2 cellular contexts compared by ENCODE assay signal in genomic region chr3:54720604-54721003, GRCh38.
TF ChIP-seq lines count a peak whose summit lies in the region.

No MANE protein-coding gene starts in this region.

TF ChIP-seq in HepG2, 621 proteins besides CTCF, POLR2A, EP300 and RAD21 (continued from another document):
- TF ChIP-seq ZNF687 (CRISPR knock-in tag; IDR thresholded peaks at IDR 0.05) (no peak), ZNF564 (CRISPR knock-in tag; IDR thresholded peaks at IDR 0.05) (no peak), ZBTB3 (CRISPR knock-in tag; IDR thresholded peaks at IDR 0.05; ENCODE audit: borderline replicate concordance, low read depth) (no peak), PTBP1 (IDR thresholded peaks at IDR 0.05; ENCODE audit: low read depth, low read length, poor library complexity, severe bottlenecking) (no peak), ZFP37 (CRISPR knock-in tag; IDR thresholded peaks at IDR 0.05; ENCODE audit: borderline replicate concordance) (no peak)

TF ChIP-seq in K562, 482 proteins besides CTCF, POLR2A, EP300 and RAD21 (continued from another document):
- TF ChIP-seq GTF3C2 (IDR thresholded peaks at IDR 0.05; ENCODE audit: borderline replicate concordance, extremely low read depth, insufficient read length), result no peak
- TF ChIP-seq ZNF316 (IDR thresholded peaks at IDR 0.05), result peak; percentile 51; the same call in 1 of the 2 replicates
- TF ChIP-seq KLF1 (tag; IDR thresholded peaks at IDR 0.05), result no peak
- TF ChIP-seq CUX1 (CRISPR knock-in tag; IDR thresholded peaks at IDR 0.05), result no peak
- TF ChIP-seq ZNF23 (CRISPR knock-in tag; IDR thresholded peaks at IDR 0.05), result no peak
- TF ChIP-seq TSC22D4 (tag; IDR thresholded peaks at IDR 0.05), result no peak
- TF ChIP-seq MTA1 (IDR thresholded peaks at IDR 0.05; ENCODE audit: borderline replicate concordance), result no peak
- TF ChIP-seq C11orf30 (IDR thresholded peaks at IDR 0.05; ENCODE audit: low read depth), result peak; percentile 16; the same call in 1 of the 2 replicates
- TF ChIP-seq UBTF (IDR thresholded peaks at IDR 0.05; ENCODE audit: borderline replicate concordance in 1 of 2, low read depth in 2 of 2, low read length in 2 of 2), result no peak
- TF ChIP-seq SMAD3 (CRISPR knock-in tag; conservative IDR thresholded peaks at IDR 0.05), result no peak
- no peak for TF ChIP-seq KLF10 (CRISPR knock-in tag; IDR thresholded peaks at IDR 0.05)
- TF ChIP-seq CHD2 (IDR thresholded peaks at IDR 0.05; ENCODE audit: low read depth, low read length), result no peak
- TF ChIP-seq RCOR1 (IDR thresholded peaks at IDR 0.05; ENCODE audit: borderline replicate concordance in 1 of 2, low read depth in 2 of 2, low read length in 2 of 2), result no peak
- no peak for TF ChIP-seq ZNF174 (CRISPR knock-in tag; IDR thresholded peaks at IDR 0.05)
